Comparison of ENCODE assay signal across 8 cellular contexts in the genomic region with DNA sequence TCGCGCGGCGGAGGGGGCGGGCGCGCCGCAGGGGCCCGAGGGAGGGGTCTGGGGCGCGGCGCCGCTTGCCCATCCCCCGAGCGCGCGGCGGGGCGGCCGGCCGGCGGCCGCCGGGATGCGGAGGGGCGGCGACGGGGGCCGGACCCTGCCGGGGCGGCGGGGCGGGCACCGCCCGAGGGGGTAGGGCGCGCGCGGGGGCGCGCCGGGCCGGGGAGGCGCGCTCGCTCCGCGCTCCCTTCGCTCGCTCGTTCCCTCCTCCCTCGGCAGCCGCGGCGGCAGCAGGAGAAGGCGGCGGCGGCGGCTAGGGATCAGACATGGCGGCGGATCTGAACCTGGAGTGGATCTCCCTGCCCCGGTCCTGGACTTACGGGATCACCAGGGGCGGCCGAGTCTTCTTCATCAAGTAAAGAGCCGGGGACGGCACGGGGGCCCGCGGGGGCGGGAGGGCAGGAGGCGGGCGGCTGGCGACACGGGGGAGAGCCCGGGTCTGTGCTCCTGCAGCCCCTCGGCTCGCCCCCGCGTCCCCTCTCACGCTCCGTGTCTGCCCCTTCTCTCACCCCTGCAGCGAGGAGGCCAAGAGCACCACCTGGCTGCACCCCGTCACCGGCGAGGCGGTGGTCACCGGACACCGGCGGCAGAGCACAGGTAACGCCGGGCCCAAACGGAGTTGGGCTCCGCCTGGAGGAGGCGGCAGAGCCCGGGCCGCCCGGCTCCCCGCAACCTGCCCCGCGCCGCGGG. TPM values are rescaled to one million over a fixed set of nuclear protein-coding genes. Genes with fewer than 3 reads are reported as not detected.
A peak's percentile ranks its signal among the peaks of the same experiment; 100 is the strongest.
DNase-seq lines count a peak whose midpoint lies in the region; ATAC-seq and TF ChIP-seq lines count a peak whose summit lies in the region.

A gene with protein sequence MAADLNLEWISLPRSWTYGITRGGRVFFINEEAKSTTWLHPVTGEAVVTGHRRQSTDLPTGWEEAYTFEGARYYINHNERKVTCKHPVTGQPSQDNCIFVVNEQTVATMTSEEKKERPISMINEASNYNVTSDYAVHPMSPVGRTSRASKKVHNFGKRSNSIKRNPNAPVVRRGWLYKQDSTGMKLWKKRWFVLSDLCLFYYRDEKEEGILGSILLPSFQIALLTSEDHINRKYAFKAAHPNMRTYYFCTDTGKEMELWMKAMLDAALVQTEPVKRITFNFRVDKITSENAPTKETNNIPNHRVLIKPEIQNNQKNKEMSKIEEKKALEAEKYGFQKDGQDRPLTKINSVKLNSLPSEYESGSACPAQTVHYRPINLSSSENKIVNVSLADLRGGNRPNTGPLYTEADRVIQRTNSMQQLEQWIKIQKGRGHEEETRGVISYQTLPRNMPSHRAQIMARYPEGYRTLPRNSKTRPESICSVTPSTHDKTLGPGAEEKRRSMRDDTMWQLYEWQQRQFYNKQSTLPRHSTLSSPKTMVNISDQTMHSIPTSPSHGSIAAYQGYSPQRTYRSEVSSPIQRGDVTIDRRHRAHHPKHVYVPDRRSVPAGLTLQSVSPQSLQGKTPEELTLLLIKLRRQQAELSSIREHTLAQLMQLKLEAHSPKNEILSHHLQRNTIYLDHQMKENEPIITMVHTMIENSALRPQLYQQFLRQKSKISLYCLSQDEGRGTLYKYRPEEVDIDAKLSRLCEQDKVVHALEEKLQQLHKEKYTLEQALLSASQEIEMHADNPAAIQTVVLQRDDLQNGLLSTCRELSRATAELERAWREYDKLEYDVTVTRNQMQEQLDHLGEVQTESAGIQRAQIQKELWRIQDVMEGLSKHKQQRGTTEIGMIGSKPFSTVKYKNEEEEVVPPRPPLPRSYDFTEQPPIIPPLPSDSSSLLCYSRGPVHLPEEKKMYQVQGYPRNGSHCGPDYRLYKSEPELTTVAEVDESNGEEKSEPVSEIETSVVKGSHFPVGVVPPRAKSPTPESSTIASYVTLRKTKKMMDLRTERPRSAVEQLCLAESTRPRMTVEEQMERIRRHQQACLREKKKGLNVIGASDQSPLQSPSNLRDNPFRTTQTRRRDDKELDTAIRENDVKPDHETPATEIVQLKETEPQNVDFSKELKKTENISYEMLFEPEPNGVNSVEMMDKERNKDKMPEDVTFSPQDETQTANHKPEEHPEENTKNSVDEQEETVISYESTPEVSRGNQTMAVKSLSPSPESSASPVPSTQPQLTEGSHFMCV (plus strand): TSS at position 248 of the 738 bp plus-strand sequence. CDS start 67 bp downstream, at position 315.

- H4K20me1 ChIP-seq in Karpas-422 (ENCODE audit: insufficient read depth, low read depth, low read length) = no peaks in the 10 kb centered on the region

- H3K27me3 ChIP-seq in Karpas-422 (ENCODE audit: low read length) (no peaks in the 10 kb centered on the region), right cardiac atrium (ENCODE audit: control insufficient read depth, insufficient read depth) (no peaks in the 10 kb centered on the region)

- no peaks in the 10 kb centered on the region for H3K79me2 ChIP-seq in Karpas-422 (ENCODE audit: low read length)

- under 1% methylated on average over 98 of the region's 103 CpGs for WGBS in right cardiac atrium

- H3K36me3 ChIP-seq in Karpas-422 (ENCODE audit: insufficient read depth, low read length) (no peaks in the 10 kb centered on the region), SK-N-MC (ENCODE audit: insufficient read depth, low read length) (no peaks in the 10 kb centered on the region)

- H3K4me3 ChIP-seq in Karpas-422 (ENCODE audit: low read length) = no peak within 1 kb of the TSS
- peak within 1 kb of the TSS; percentile 94 for H3K4me3 ChIP-seq in SK-N-MC
- peak within 1 kb of the TSS; percentile 86 for H3K4me3 ChIP-seq in astrocyte of the spinal cord (ENCODE audit: low read depth, low read length)
- peak within 1 kb of the TSS; percentile 98 for H3K4me3 ChIP-seq in right cardiac atrium (ENCODE audit: low read length)

- ATAC-seq in right cardiac atrium = peak; percentile 96

- H3K9ac ChIP-seq in Karpas-422 (ENCODE audit: low read length) (no peak within 1 kb of the TSS), SK-N-MC (ENCODE audit: insufficient read length) (peak within 1 kb of the TSS; percentile 69)

- no peaks in the 10 kb centered on the region; the same call in 1 of the 2 replicates for H3K9me3 ChIP-seq in Karpas-422 (ENCODE audit: low read length)
- H3K9me3 ChIP-seq in SK-N-MC (ENCODE audit: low read depth, low read length) = no peaks in the 10 kb centered on the region
- no peaks in the 10 kb centered on the region for H3K9me3 ChIP-seq in right cardiac atrium (ENCODE audit: control insufficient read depth, low read length)

- TF ChIP-seq CTCF in astrocyte of the spinal cord (IDR thresholded peaks at IDR 0.05; ENCODE audit: low read depth, low read length) = no peak

- intact Hi-C loops in right cardiac atrium (cut with DNase I) = loop anchor here in 3 of 4 donors (5.0 to 10.0 kb wide), 3 partner anchors 55 to 265 kb away; no protein-coding TSS in a partner anchor
- intact Hi-C loops in posterior cingulate gyrus (cut with DNase I) = no loop called here

- no peaks in the 10 kb centered on the region for H3K4me1 ChIP-seq in Karpas-422 (ENCODE audit: low read length)
- H3K4me1 ChIP-seq in right cardiac atrium (ENCODE audit: control insufficient read depth, insufficient read depth, low read length) = no peaks in the 10 kb centered on the region

- in situ Hi-C loops in astrocyte of the spinal cord (cut with HindIII; ENCODE audit: low sequenced_read_pairs) = no loop called here

- H2AFZ ChIP-seq in Karpas-422 (ENCODE audit: low read length) = no peak within 1 kb of the TSS

- H3K9me2 ChIP-seq in Karpas-422 (replicated peaks; ENCODE audit: insufficient read depth, low read length) = no peaks in the 10 kb centered on the region

- DNase-seq in NCI-H187 (lab: John Stamatoyannopoulos, UW) (peak; percentile 43 to 59), NCI-H187 treated with DMSO at 0.1 percent for 48 hours (lab: John Stamatoyannopoulos, UW) (no peak), Karpas-422 (no peak), SK-N-MC (ENCODE audit: low read depth, low spot score) (no peak), astrocyte of the spinal cord (ENCODE audit: low read depth, low spot score) (peak; percentile 70), right cardiac atrium (peak; percentile 79 to 93 (median 92)), posterior cingulate gyrus (peak; percentile 45 to 92 (median 65)), cortex of kidney (lab: John Stamatoyannopoulos, UW) (no peak)

- H3K4me2 ChIP-seq in Karpas-422 (ENCODE audit: low read depth, low read length, poor library complexity, severe bottlenecking) = no peak within 1 kb of the TSS

- H3K27ac ChIP-seq in Karpas-422 (ENCODE audit: low read length) (no peak within 1 kb of the TSS), SK-N-MC (peak within 1 kb of the TSS; percentile 87), right cardiac atrium (ENCODE audit: low read length) (peak within 1 kb of the TSS; percentile 94)

RNA-seq across cellular contexts. Expression of the gene that starts here (rescaled TPM):
- total RNA-seq in Karpas-422 (2014; rRNA removed; shearing (Covaris generic); ENCODE audit: low replicate concordance) = 130 and 189 TPM in 2 replicates
- total RNA-seq in right cardiac atrium = 10 to 100 TPM; 51.0 to 88.0 (median 74.8) TPM
- polyA plus RNA-seq in right cardiac atrium = 47.3 TPM

Comparison
In these comparisons a context has a peak if more than half of its experiments do, and no peak if none do; other contexts are left out.
1. DNase-seq: peak in NCI-H187 (2 of 2), astrocyte of the spinal cord (single experiment), right cardiac atrium (3 of 3) and posterior cingulate gyrus (10 of 10); none in NCI-H187 treated with DMSO at 0.1 percent for 48 hours (single experiment), Karpas-422 (single experiment), SK-N-MC (single experiment) and cortex of kidney (single experiment).